1 cellular context compared by ENCODE assay signal in genomic region chr20:35207950-35208611, GRCh38.
TF ChIP-seq lines count a peak whose summit lies in the region.

No MANE protein-coding gene starts in this region.

TF ChIP-seq in H1, 55 proteins besides CTCF, POLR2A, EP300 and RAD21 (continued from another document):
- no peak for TF ChIP-seq USF2 (IDR thresholded peaks at IDR 0.05; ENCODE audit: low read length)
- 0 out of 4 replicates have a peak, but pooled peaks of 1 of the 2 experiments have one; percentile 24 for TF ChIP-seq SIN3A (conservative IDR thresholded peaks at IDR 0.05 in 1 of 2, IDR thresholded peaks at IDR 0.05 in 1 of 2; ENCODE audit: low read depth in 1 of 2, low read length in 2 of 2)
- TF ChIP-seq HDAC6 (IDR thresholded peaks at IDR 0.05; ENCODE audit: low read depth, low read length): no peak
